ENCODE assay signal across 15 cellular contexts in the genomic region with DNA sequence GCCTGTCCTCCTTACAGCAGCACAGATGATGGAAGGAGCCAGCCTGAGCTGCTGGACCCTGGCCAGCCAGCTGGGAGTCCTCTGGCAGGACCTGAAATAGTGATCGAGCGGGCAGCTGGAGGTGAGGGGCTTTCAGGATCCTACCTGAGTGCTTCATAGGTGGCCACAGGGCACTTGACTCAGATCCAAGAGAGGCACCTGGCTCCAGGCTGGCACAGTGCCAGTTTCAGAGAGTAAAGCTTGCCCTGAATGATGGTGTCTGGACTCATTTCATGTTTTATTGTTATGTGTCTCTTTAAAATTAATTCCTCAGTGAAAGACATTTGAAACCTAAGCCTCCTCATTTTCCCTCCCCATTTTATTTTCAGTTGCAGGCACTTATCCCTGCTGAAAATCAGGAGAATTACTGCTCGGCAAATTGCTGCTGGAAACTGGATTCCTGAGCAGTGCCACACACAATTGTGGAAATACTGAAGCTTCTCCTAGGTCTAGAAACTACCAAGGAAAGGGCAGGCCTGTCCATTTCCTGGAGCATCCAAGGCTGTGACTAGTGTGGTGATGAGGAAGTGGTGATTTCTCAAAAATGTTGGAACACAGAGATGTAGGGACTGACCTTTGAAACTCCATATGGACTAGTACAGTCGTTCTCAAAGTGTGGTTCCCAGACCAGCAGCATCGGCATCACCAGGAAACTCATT. TPM values are rescaled to one million over a fixed set of nuclear protein-coding genes. Genes with fewer than 3 reads are reported as not detected.
DNase-seq lines count a peak whose midpoint lies in the region; ATAC-seq lines count a peak whose summit lies in the region.
"Had no signal": no experiment of that assay in that cellular context is flagged by ENCODE, and none has a peak within 500 bp of the region (broad histone marks: within the 10 kb centered on the region; RNA-seq: fewer than 3 reads in every experiment).

No MANE protein-coding gene starts in this region.

- ATAC-seq in HG03378 (IDR thresholded peaks at IDR 0.05; ENCODE audit: unreplicated experiment) = no peak
- no peak for ATAC-seq in GM21515 (IDR thresholded peaks at IDR 0.05; ENCODE audit: unreplicated experiment)
- ATAC-seq: activated CD4-positive, alpha-beta T cell treated with anti-CD3 and anti-CD28 coated beads for 36 hours; left lobe of liver had no signal

- DNase-seq in HT-29 (ENCODE audit: low spot score) (peak; percentile 5), NCI-H146 treated with DMSO at 0.1 percent for 48 hours (lab: John Stamatoyannopoulos, UW; ENCODE audit: unreplicated experiment) (peak; percentile 98), NCI-H510A (lab: John Stamatoyannopoulos, UW) (peak; percentile 89), left kidney (ENCODE audit: low read depth, low spot score) (peak; percentile 51), AML-193 (lab: John Stamatoyannopoulos, UW) (no peak)
- DNase-seq: activated CD4-positive, alpha-beta T cell treated with anti-CD3 and anti-CD28 coated beads for 36 hours; activated naive CD8-positive, alpha-beta T cell treated with anti-CD3 and anti-CD28 coated beads, Interleukin-2, amount 10 ng/mL, durations not matched to agents 7 days and 5 days; effector memory CD4-positive, alpha-beta T cell; spleen had no signal

RNA-seq across cellular contexts. Expression of a gene that starts 16.1 kb away (rescaled TPM):
- total RNA-seq in HT-29 (2014; rRNA removed; shearing (Covaris generic)) = not detected in 2 replicates
- total RNA-seq: activated CD4-positive, alpha-beta T cell treated with anti-CD3 and anti-CD28 coated beads for 36 hours; activated naive CD8-positive, alpha-beta T cell treated with anti-CD3 and anti-CD28 coated beads, Interleukin-2, amount 10 ng/mL, durations not matched to agents 7 days and 5 days; cardiac septum; NCI-H460; spleen; T-helper 2 cell treated with Interferon-gamma antibody and Interleukin-4, amounts not matched to agents 100 ng/mL and 5 ng/mL, for 36 hours had no signal

Comparison
In these comparisons a context has a peak if more than half of its experiments do, and no peak if none do; other contexts are left out.
1. DNase-seq: peak in HT-29 (single experiment), NCI-H146 treated with DMSO at 0.1 percent for 48 hours (single experiment), NCI-H510A (single experiment) and left kidney (single experiment); none in AML-193 (0 of 2).